In genomic region chr12:74537707-74538385, GRCh38 we compare ENCODE assay signal across 1 cellular context.
TF ChIP-seq lines count a peak whose summit lies in the region.

Gene ATXN7L3B (plus strand): TSS chr12:74537835. CDS start chr12:74538113, 278 bp downstream.

TF ChIP-seq in K562, 482 proteins besides CTCF, POLR2A, EP300 and RAD21 (continued from another document):
- no peak for TF ChIP-seq AFF1 (IDR thresholded peaks at IDR 0.05; ENCODE audit: low read depth in 1 of 2, partially characterized antibody in 2 of 2)
- no peak for TF ChIP-seq DPF2 (IDR thresholded peaks at IDR 0.05)
- TF ChIP-seq TFAM (CRISPR knock-in tag; conservative IDR thresholded peaks at IDR 0.05): no peak
- TF ChIP-seq ZNF639 (CRISPR knock-in tag; conservative IDR thresholded peaks at IDR 0.05 in 1 of 2, IDR thresholded peaks at IDR 0.05 in 1 of 2): no peak
- peak; percentile 53 to 60; a peak in 1 of 4 replicates for TF ChIP-seq UBTF (IDR thresholded peaks at IDR 0.05; ENCODE audit: borderline replicate concordance in 1 of 2, low read depth in 2 of 2, low read length in 2 of 2)
- TF ChIP-seq MYNN (IDR thresholded peaks at IDR 0.05): no peak
- no peak for TF ChIP-seq MYNN (CRISPR knock-in tag; IDR thresholded peaks at IDR 0.05)
- no peak for TF ChIP-seq DNMT1 (IDR thresholded peaks at IDR 0.05)
- no peak for TF ChIP-seq ARNT (IDR thresholded peaks at IDR 0.05)
- no peak for TF ChIP-seq RFX5 (IDR thresholded peaks at IDR 0.05; ENCODE audit: low read depth, low read length)
- no peak for TF ChIP-seq THRB (CRISPR knock-in tag; conservative IDR thresholded peaks at IDR 0.05)
- TF ChIP-seq MCM2 (IDR thresholded peaks at IDR 0.05; ENCODE audit: low read depth): no peak
- TF ChIP-seq KLF10 (CRISPR knock-in tag; IDR thresholded peaks at IDR 0.05): no peak
- TF ChIP-seq NFE2L1 (tag; IDR thresholded peaks at IDR 0.05; ENCODE audit: borderline replicate concordance, low read depth): no peak
- no peak for TF ChIP-seq BHLHE40 (IDR thresholded peaks at IDR 0.05; ENCODE audit: low read length)
- TF ChIP-seq RCOR1 (IDR thresholded peaks at IDR 0.05; ENCODE audit: borderline replicate concordance in 1 of 2, low read depth in 2 of 2, low read length in 2 of 2): no peak
- 0 out of 2 replicates have a peak, but pooled peaks have one; percentile 75 for TF ChIP-seq ZNF12 (CRISPR knock-in tag; IDR thresholded peaks at IDR 0.05)
- TF ChIP-seq ARHGAP35 (IDR thresholded peaks at IDR 0.05; ENCODE audit: partially characterized antibody): no peak
- peak; percentile 63; the same call in 1 of the 2 replicates for TF ChIP-seq MGA (IDR thresholded peaks at IDR 0.05)
- TF ChIP-seq SMAD3 (CRISPR knock-in tag; conservative IDR thresholded peaks at IDR 0.05): no peak
- TF ChIP-seq U2AF1 (optimal IDR thresholded peaks at IDR 0.05; ENCODE audit: low read depth, low read length): no peak
- no peak for TF ChIP-seq ZNF184 (CRISPR knock-in tag; IDR thresholded peaks at IDR 0.05)
